ENCODE assay signal across 1 cellular context in the genomic region with DNA sequence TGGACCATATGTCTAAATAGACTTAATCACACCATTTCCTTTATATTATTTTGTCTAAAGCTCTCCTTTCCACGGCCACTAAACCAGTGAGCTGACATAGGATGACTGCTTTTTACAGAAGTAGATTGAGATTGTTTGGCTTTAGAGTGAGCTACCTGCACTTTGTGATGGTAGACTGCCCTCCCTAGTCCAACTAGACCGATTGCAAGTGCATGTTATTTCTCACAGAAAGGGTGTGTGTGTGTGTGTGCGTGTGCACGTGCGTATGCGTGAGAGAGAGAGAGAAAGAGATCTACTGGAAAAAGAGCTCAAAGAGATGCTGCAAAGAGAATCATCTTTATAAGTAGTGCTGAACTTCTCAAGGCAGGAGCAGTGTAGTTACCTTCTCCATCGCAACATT.
TF ChIP-seq lines count a peak whose summit lies in the region.

No MANE protein-coding gene starts in this region.

TF ChIP-seq in IMR-90, 13 proteins besides CTCF, POLR2A, EP300 and RAD21:
- no peak for TF ChIP-seq FOS (IDR thresholded peaks at IDR 0.05; ENCODE audit: low read depth, low read length)
- TF ChIP-seq MAZ (IDR thresholded peaks at IDR 0.05; ENCODE audit: borderline replicate concordance, low read depth, low read length) = no peak
- TF ChIP-seq BHLHE40 (IDR thresholded peaks at IDR 0.05; ENCODE audit: low read depth, low read length) = no peak
- TF ChIP-seq RFX5 (IDR thresholded peaks at IDR 0.05; ENCODE audit: low read depth, low read length) = no peak
